25 cellular contexts compared by ENCODE assay signal in genomic region chr2:159449504-159450124, GRCh38.
DNase-seq lines count a peak whose midpoint lies in the region; ATAC-seq and TF ChIP-seq lines count a peak whose summit lies in the region.
"Had no signal": no experiment of that assay in that cellular context is flagged by ENCODE, and none has a peak within 500 bp of the region (broad histone marks: within the 10 kb centered on the region; RNA-seq: fewer than 3 reads in every experiment).

No MANE protein-coding gene starts in this region.

- H3K27ac ChIP-seq in ectodermal cell (ENCODE audit: insufficient read depth, low read depth, low read length, poor library complexity, severe bottlenecking): peak overlapping the region; percentile 79
- H3K27ac ChIP-seq in neural progenitor cell: peak overlapping the region; percentile 39
- H3K27ac ChIP-seq: left lung, right lobe of liver, testis had no signal

- no peak for ATAC-seq in activated T-cell treated with anti-CD3 and anti-CD28 coated beads, Interleukin-2, amount 50 U/mL, for 72 hours (replicated peaks in 1 of 2)
- ATAC-seq: esophagus mucosa, left lung, mucosa of descending colon, right lobe of liver had no signal

- peaks cover 22% of the 10 kb centered on the region for H3K36me3 Mint-ChIP-seq in neural progenitor cell
- H3K36me3 Mint-ChIP-seq in activated T-cell treated with anti-CD3 and anti-CD28 coated beads, Interleukin-2, amount 50 U/mL, for 72 hours (ENCODE audit: insufficient read depth in 2 of 2): peaks cover 2 to 5% of the 10 kb centered on the region in 2 donors

- H3K4me2 ChIP-seq in neural progenitor cell: no peak overlapping the region

- H3K4me1 ChIP-seq in HAP-1 (peaks cover 31% of the 10 kb centered on the region), ectodermal cell (ENCODE audit: control insufficient read depth, insufficient read depth, low read length) (no peaks in the 10 kb centered on the region), neural progenitor cell (peaks cover 17% of the 10 kb centered on the region)
- H3K4me1 ChIP-seq: left lung, right lobe of liver, testis had no signal

- TF ChIP-seq CTCF in neural progenitor cell (IDR thresholded peaks at IDR 0.05): no peak

- in situ Hi-C loops in HAP-1 (cut with MboI; ENCODE audit: low sequenced_read_pairs): no loop called here

- peak overlapping the region; percentile 84 for H3K27ac Mint-ChIP-seq in neural progenitor cell
- no peak overlapping the region for H3K27ac Mint-ChIP-seq in activated T-cell treated with anti-CD3 and anti-CD28 coated beads, Interleukin-2, amount 50 U/mL, for 72 hours
- H3K27ac Mint-ChIP-seq: CD4-positive, CD25-positive, alpha-beta regulatory T cell; T-helper 1 cell treated with Interleukin-12 subunit alpha and Interleukin-12 subunit beta and Interleukin-4 antibody, amounts not matched to agents 30 μg/mL and 1 μg/mL, for 36 hours had no signal

- peaks cover 5% of the 10 kb centered on the region for H4K20me1 ChIP-seq in neural progenitor cell (ENCODE audit: low read depth)

- H3K9me3 ChIP-seq in HAP-1 (no peaks in the 10 kb centered on the region), ectodermal cell (ENCODE audit: control insufficient read depth, low read length) (no peaks in the 10 kb centered on the region), neural progenitor cell (ENCODE audit: low read depth) (no peaks in the 10 kb centered on the region)
- H3K9me3 ChIP-seq: left lung, mucosa of descending colon, right lobe of liver, testis had no signal

- DNase-seq in HAP-1 (ENCODE audit: low spot score in 2 of 2): peak; percentile 49 to 75
- DNase-seq in NCI-H146 (lab: John Stamatoyannopoulos, UW): peak; percentile 35
- peak; percentile 20 for DNase-seq in neural progenitor cell (ENCODE audit: low spot score)
- DNase-seq in activated T-cell treated with anti-CD3 and anti-CD28 coated beads, Interleukin-2, amount 50 U/mL, for 72 hours: no peak
- DNase-seq in HCEC 1CT: no peak
- no peak for DNase-seq in activated gamma-delta T cell treated with Interleukin-2 at 50 U/mL for 16 hours
- DNase-seq: activated gamma-delta T cell; CD4-positive, CD25-positive, alpha-beta regulatory T cell; effector CD8-positive, alpha-beta T cell; foreskin melanocyte; immature natural killer cell; Karpas-422; left lung; mucosa of descending colon; NCI-H187; posterior cingulate gyrus; right lobe of liver; stimulated activated CD4-positive, alpha-beta T cell treated with anti-CD3 and anti-CD28 coated beads, Interleukin-4, amount 100 ng/mL, for 4 hours; stimulated activated naive CD4-positive, alpha-beta T cell treated with Interleukin-2 at 50 U/mL for 16 hours; testis had no signal

- H3K9ac ChIP-seq in neural progenitor cell: no peak overlapping the region

- peaks cover 8% of the 10 kb centered on the region for H3K79me2 ChIP-seq in neural progenitor cell (ENCODE audit: low read depth)

- no peak overlapping the region for H2AFZ ChIP-seq in neural progenitor cell (replicated peaks)

- no peaks in the 10 kb centered on the region for H3K27me3 Mint-ChIP-seq in neural progenitor cell (ENCODE audit: insufficient read depth, low read depth)
- H3K27me3 Mint-ChIP-seq in activated T-cell treated with anti-CD3 and anti-CD28 coated beads, Interleukin-2, amount 50 U/mL, for 72 hours (ENCODE audit: low read depth): no peaks in the 10 kb centered on the region
- H3K27me3 Mint-ChIP-seq: brain; CD4-positive, CD25-positive, alpha-beta regulatory T cell had no signal

- H3K36me3 ChIP-seq in HAP-1 (replicated peaks) (no peaks in the 10 kb centered on the region), ectodermal cell (ENCODE audit: control insufficient read depth, insufficient read depth, low read length) (peaks cover 3% of the 10 kb centered on the region), neural progenitor cell (no peaks in the 10 kb centered on the region)

- no peaks in the 10 kb centered on the region for H3K9me3 Mint-ChIP-seq in neural progenitor cell
- H3K9me3 Mint-ChIP-seq in activated T-cell treated with anti-CD3 and anti-CD28 coated beads, Interleukin-2, amount 50 U/mL, for 72 hours: no peaks in the 10 kb centered on the region
- H3K9me3 Mint-ChIP-seq: immature natural killer cell; neural crest cell; T-helper 1 cell treated with Interleukin-12 subunit alpha and Interleukin-12 subunit beta and Interleukin-4 antibody, amounts not matched to agents 30 μg/mL and 1 μg/mL, for 36 hours had no signal

- no peaks in the 10 kb centered on the region for H3F3A ChIP-seq in neural progenitor cell (ENCODE audit: low read depth)

- H3K4me3 ChIP-seq in HAP-1 (no peak overlapping the region), ectodermal cell (ENCODE audit: insufficient read depth, low read depth, low read length) (no peak overlapping the region), neural progenitor cell (no peak overlapping the region)
- H3K4me3 ChIP-seq: left lung, mucosa of descending colon, right lobe of liver, testis had no signal

- H3K27me3 ChIP-seq in HAP-1 (ENCODE audit: low read depth) (no peaks in the 10 kb centered on the region), ectodermal cell (ENCODE audit: control insufficient read depth, insufficient read depth, low read length, poor library complexity, severe bottlenecking) (no peaks in the 10 kb centered on the region), neural progenitor cell (no peaks in the 10 kb centered on the region)
- H3K27me3 ChIP-seq: left lung, right lobe of liver, testis had no signal

- H3K4me3 Mint-ChIP-seq in neural progenitor cell: no peak overlapping the region
- no peak overlapping the region for H3K4me3 Mint-ChIP-seq in activated T-cell treated with anti-CD3 and anti-CD28 coated beads, Interleukin-2, amount 50 U/mL, for 72 hours
- H3K4me3 Mint-ChIP-seq: brain; CD4-positive, CD25-positive, alpha-beta regulatory T cell; immature natural killer cell; neural crest cell; T-helper 1 cell treated with Interleukin-12 subunit alpha and Interleukin-12 subunit beta and Interleukin-4 antibody, amounts not matched to agents 30 μg/mL and 1 μg/mL, for 36 hours had no signal

- peaks cover 9% of the 10 kb centered on the region for H3K4me1 Mint-ChIP-seq in neural progenitor cell
- peaks cover 5% of the 10 kb centered on the region for H3K4me1 Mint-ChIP-seq in activated T-cell treated with anti-CD3 and anti-CD28 coated beads, Interleukin-2, amount 50 U/mL, for 72 hours (ENCODE audit: low read depth)

- 0% methylated on average over 1 of the region's 1 CpG for WGBS in ectodermal cell, 2 experiments

Comparison
In these comparisons a context has a peak if more than half of its experiments do, and no peak if none do; other contexts are left out.
1. DNase-seq: peak in HAP-1 (2 of 2), NCI-H146 (single experiment) and neural progenitor cell (single experiment); none in activated T-cell treated with anti-CD3 and anti-CD28 coated beads, Interleukin-2, amount 50 U/mL, for 72 hours (0 of 2), HCEC 1CT (single experiment) and activated gamma-delta T cell treated with Interleukin-2 at 50 U/mL for 16 hours (single experiment).